Comparison of ENCODE assay signal across 13 cellular contexts in the genomic region with DNA sequence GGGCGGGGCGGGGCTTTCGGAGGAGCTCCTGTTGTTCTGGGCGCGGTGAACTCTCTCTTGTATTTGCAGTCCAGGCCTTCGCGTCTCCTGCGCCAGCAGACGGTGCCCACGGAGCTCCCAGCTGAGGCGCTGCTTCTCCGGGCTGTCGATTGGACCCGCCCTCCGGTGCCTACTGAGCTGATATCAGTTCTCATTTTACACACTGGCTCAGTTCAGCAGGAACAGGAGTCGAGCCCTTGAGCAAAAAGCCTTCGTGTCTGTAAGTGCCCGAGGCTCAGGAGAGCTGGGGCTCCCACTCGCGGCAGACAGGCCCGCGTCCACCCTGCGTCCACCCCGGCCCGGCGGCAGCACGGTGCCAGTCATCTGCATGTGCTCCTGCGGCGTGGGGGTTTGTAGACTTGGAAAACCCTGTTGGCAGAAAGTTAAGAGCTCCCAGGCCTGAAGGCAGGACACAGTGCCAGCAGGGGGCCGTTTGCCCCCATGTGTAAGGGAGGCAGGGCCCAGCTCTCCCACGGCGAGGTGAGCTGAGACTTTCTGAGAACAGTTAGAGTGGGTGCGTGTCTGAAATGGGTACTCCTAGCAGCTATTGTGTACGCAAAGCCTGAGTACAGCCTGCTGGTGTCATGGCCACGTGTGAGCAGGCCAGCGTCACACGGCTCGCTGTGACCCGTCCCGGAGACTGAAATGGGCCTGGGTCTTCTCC.
DNase-seq lines count a peak whose midpoint lies in the region; ATAC-seq and TF ChIP-seq lines count a peak whose summit lies in the region.
"Had no signal": no experiment of that assay in that cellular context is flagged by ENCODE, and none has a peak within 500 bp of the region (broad histone marks: within the 10 kb centered on the region; RNA-seq: fewer than 3 reads in every experiment).

No MANE protein-coding gene starts in this region.

- ATAC-seq in body of pancreas (peak; percentile 24), heart left ventricle (peak; percentile 12 to 57 (median 30)), HG03342 (IDR thresholded peaks at IDR 0.05; ENCODE audit: unreplicated experiment) (no peak)
- ATAC-seq: activated CD4-positive, alpha-beta T cell treated with anti-CD3 and anti-CD28 coated beads for 36 hours; stimulated activated effector memory CD8-positive, alpha-beta T cell treated with anti-CD3 and anti-CD28 coated beads, Interleukin-12 subunit alpha, Interleukin-12 subunit beta, amount 100 ng/mL, for 72 hours; T-helper 17 cell had no signal

- no peaks in the 10 kb centered on the region for H3K9me3 ChIP-seq in body of pancreas
- no peaks in the 10 kb centered on the region for H3K9me3 ChIP-seq in heart left ventricle
- H3K9me3 ChIP-seq in prostate gland = no peaks in the 10 kb centered on the region
- no peaks in the 10 kb centered on the region for H3K9me3 ChIP-seq in vagina

- WGBS in body of pancreas, 2 donors = 44 to 83% methylated on average over 30 to 40 of the region's 40 CpGs
- WGBS in heart left ventricle, 4 donors = 52 to 66% (median 63%) methylated on average over 29 to 40 of the region's 40 CpGs
- WGBS in prostate gland = 32% methylated on average over 36 of the region's 40 CpGs

- H3K4me1 ChIP-seq in body of pancreas (peaks cover 53% of the 10 kb centered on the region), heart left ventricle (peaks cover 7 to 98% (median 59%) of the 10 kb centered on the region in 12 donors), prostate gland (replicated peaks) (peaks cover 30% of the 10 kb centered on the region), vagina (peaks cover 95% of the 10 kb centered on the region)

- peak in 2 of 3 donors; percentile 11 to 16 for TF ChIP-seq POLR2A in body of pancreas (IDR thresholded peaks at IDR 0.05)
- no peak for TF ChIP-seq POLR2A in heart left ventricle (IDR thresholded peaks at IDR 0.05)
- TF ChIP-seq POLR2A in prostate gland (IDR thresholded peaks at IDR 0.05) = no peak
- no peak for TF ChIP-seq POLR2A in vagina (IDR thresholded peaks at IDR 0.05)

- intact Hi-C loops in body of pancreas (cut with DNase I) (no loop called here), heart left ventricle (cut with DNase I) (no loop called here), prostate gland (cut with DNase I) (loop anchor here (10.0 kb wide), 1 partner anchor 51 kb away; no protein-coding TSS in a partner anchor), vagina (cut with DNase I) (no loop called here)

- H3K4me3 ChIP-seq in body of pancreas (no peak overlapping the region), heart left ventricle (no peak overlapping the region), prostate gland (no peak overlapping the region), vagina (no peak overlapping the region)

- peak; percentile 55 to 88 (median 80) for DNase-seq in body of pancreas
- peak in 2 of 5 donors; percentile 64 to 73 for DNase-seq in heart left ventricle
- peak; percentile 86 for DNase-seq in prostate gland (ENCODE audit: low spot score)
- DNase-seq in vagina (ENCODE audit: extremely low spot score in 2 of 2) = no peak
- DNase-seq in putamen (ENCODE audit: low spot score) = no peak
- no peak for DNase-seq in activated gamma-delta T cell (lab: John Stamatoyannopoulos, UW)
- DNase-seq: activated CD4-positive, alpha-beta T cell treated with anti-CD3 and anti-CD28 coated beads for 36 hours; CD4-positive, CD25-positive, alpha-beta regulatory T cell; hippocampal formation; stimulated activated CD4-positive, alpha-beta T cell treated with anti-CD3 and anti-CD28 coated beads, Interleukin-4, amount 100 ng/mL, for 1 hour; T-helper 17 cell had no signal

- H3K27ac ChIP-seq in body of pancreas = peak overlapping the region; percentile 19 to 34 (median 25)
- peak overlapping the region; percentile 3 to 86 (median 66) for H3K27ac ChIP-seq in heart left ventricle
- peak overlapping the region; percentile 69 to 80 for H3K27ac ChIP-seq in prostate gland
- peak overlapping the region; percentile 66 for H3K27ac ChIP-seq in vagina

- TF ChIP-seq CTCF in body of pancreas (IDR thresholded peaks at IDR 0.05) = no peak
- no peak for TF ChIP-seq CTCF in heart left ventricle (IDR thresholded peaks at IDR 0.05)
- peak in 1 of 4 experiments; percentile 9 for TF ChIP-seq CTCF in prostate gland (IDR thresholded peaks at IDR 0.05)
- TF ChIP-seq CTCF in vagina (IDR thresholded peaks at IDR 0.05) = no peak

- H3K36me3 ChIP-seq in body of pancreas (replicated peaks in 1 of 2; ENCODE audit: insufficient read depth in 1 of 2, low read depth in 2 of 2) = peaks cover 0 to 23% of the 10 kb centered on the region in 2 donors
- H3K36me3 ChIP-seq in heart left ventricle = peaks cover 0 to 90% (median 58%) of the 10 kb centered on the region in 9 donors
- peaks cover 0 to 14% of the 10 kb centered on the region in 2 donors for H3K36me3 ChIP-seq in prostate gland
- peaks cover 0 to 47% of the 10 kb centered on the region in 2 donors for H3K36me3 ChIP-seq in vagina

- H3K27me3 ChIP-seq in body of pancreas = no peaks in the 10 kb centered on the region
- H3K27me3 ChIP-seq in heart left ventricle = no peaks in the 10 kb centered on the region
- H3K27me3 ChIP-seq in prostate gland (replicated peaks; ENCODE audit: insufficient read depth) = no peaks in the 10 kb centered on the region
- H3K27me3 ChIP-seq in vagina = no peaks in the 10 kb centered on the region

Comparison
In these comparisons a context has a peak if more than half of its experiments do, and no peak if none do; other contexts are left out.
1. DNase-seq: peak in body of pancreas (4 of 4) and prostate gland (single experiment); none in vagina (0 of 2), putamen (single experiment) and activated gamma-delta T cell (single experiment).
2. POLR2A ChIP-seq: peak in body of pancreas (2 of 3); none in heart left ventricle (0 of 2), prostate gland (single experiment) and vagina (0 of 2).
3. Peak in every context shown above with its lines, with median percentiles within 50 percentile points of each other: H3K27ac ChIP-seq.